In genomic region chr1:115827452-115827851, GRCh38 we compare ENCODE assay signal across 1 cellular context.
TF ChIP-seq lines count a peak whose summit lies in the region.

No MANE protein-coding gene starts in this region.

TF ChIP-seq in WTC11, 78 proteins besides CTCF, POLR2A, EP300 and RAD21 (continued from another document):
- no peak for TF ChIP-seq ZBTB43 (CRISPR knock-in tag; IDR thresholded peaks at IDR 0.05)
- no peak for TF ChIP-seq JAZF1 (CRISPR knock-in tag; IDR thresholded peaks at IDR 0.05)
- no peak for TF ChIP-seq ZNF263 (CRISPR knock-in tag; IDR thresholded peaks at IDR 0.05; ENCODE audit: low read depth)
- TF ChIP-seq ZNF423 (CRISPR knock-in tag; IDR thresholded peaks at IDR 0.05) = no peak
- TF ChIP-seq SOX15 (CRISPR knock-in tag; IDR thresholded peaks at IDR 0.05) = no peak
- no peak for TF ChIP-seq TEAD1 (CRISPR knock-in tag; IDR thresholded peaks at IDR 0.05)
- no peak for TF ChIP-seq MAX (CRISPR knock-in tag; IDR thresholded peaks at IDR 0.05)
- TF ChIP-seq ZNF219 (CRISPR knock-in tag; IDR thresholded peaks at IDR 0.05; ENCODE audit: borderline replicate concordance) = no peak
- no peak for TF ChIP-seq E2F5 (CRISPR knock-in tag; IDR thresholded peaks at IDR 0.05)
- TF ChIP-seq AFF4 (CRISPR knock-in tag; IDR thresholded peaks at IDR 0.05; ENCODE audit: borderline replicate concordance) = no peak
TF ChIP-seq in WTC11: peak in this region for 0.
